In the genomic region with DNA sequence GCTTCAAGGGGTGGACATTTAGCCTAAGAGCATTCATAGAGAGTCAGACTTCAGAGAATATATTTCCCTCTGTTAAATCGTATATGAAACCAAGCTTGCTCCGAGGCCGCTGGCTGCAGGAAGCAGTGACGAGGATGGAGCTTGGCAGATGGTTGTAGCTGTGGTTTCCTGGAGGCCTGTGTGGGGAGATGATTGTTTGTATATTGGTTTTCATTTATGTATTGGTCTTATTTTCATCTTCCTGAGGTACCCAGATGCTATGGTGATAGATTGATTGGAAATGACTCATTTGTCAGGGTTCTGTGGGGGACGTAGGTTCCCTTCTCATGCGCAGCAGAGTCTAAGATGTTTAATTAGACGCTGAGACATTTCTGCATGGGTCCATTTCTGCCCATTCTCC, we compare ENCODE assay signal across 8 cellular contexts. TPM values are rescaled to one million over a fixed set of nuclear protein-coding genes. Genes with fewer than 3 reads are reported as not detected.
DNase-seq lines count a peak whose midpoint lies in the region; ATAC-seq and TF ChIP-seq lines count a peak whose summit lies in the region.

No MANE protein-coding gene starts in this region.

- H3K27ac Mint-ChIP-seq in activated T-cell treated with anti-CD3 and anti-CD28 coated beads, Interleukin-2, amount 50 U/mL, for 24 hours: peak overlapping the region; percentile 22

- TF ChIP-seq CTCF in GM06990 (IDR thresholded peaks at IDR 0.05; ENCODE audit: insufficient read depth, low read length, poor library complexity, severe bottlenecking): no peak
- TF ChIP-seq CTCF in left ventricle myocardium inferior (IDR thresholded peaks at IDR 0.05; ENCODE audit: borderline replicate concordance): no peak

- H3K4me3 ChIP-seq in GM06990 (replicated peaks; ENCODE audit: low read depth, low read length) (no peak overlapping the region), left ventricle myocardium inferior (peak overlapping the region; percentile 2)

- DNase-seq in GM06990 (ENCODE audit: extremely low read depth, insufficient read length) (peak; percentile 34), Kasumi-1 (lab: John Stamatoyannopoulos, UW) (peak; percentile 92 to 93), left ventricle myocardium inferior (no peak), superior temporal gyrus (ENCODE audit: extremely low spot score) (no peak)
- peak; percentile 55 for DNase-seq in activated T-cell treated with anti-CD3 and anti-CD28 coated beads, Interleukin-2, amount 50 U/mL, for 24 hours
- DNase-seq in stimulated activated CD8-positive, alpha-beta memory T cell treated with anti-CD3 and anti-CD28 coated beads, Interleukin-7, amount 100 ng/mL, for 4 hours (ENCODE audit: low read depth in 2 of 2): peak; percentile 44 to 49

- peaks cover 17% of the 10 kb centered on the region for H3K9me3 ChIP-seq in left ventricle myocardium inferior (replicated peaks)

- H3K36me3 Mint-ChIP-seq in activated T-cell treated with anti-CD3 and anti-CD28 coated beads, Interleukin-2, amount 50 U/mL, for 24 hours (ENCODE audit: low read depth): peaks cover 13% of the 10 kb centered on the region

- intact Hi-C loops in left ventricle myocardium inferior (cut with micrococcal nuclease): no loop called here

- no peaks in the 10 kb centered on the region for H3K9me3 Mint-ChIP-seq in activated T-cell treated with anti-CD3 and anti-CD28 coated beads, Interleukin-2, amount 50 U/mL, for 24 hours

- H3K36me3 ChIP-seq in GM06990 (ENCODE audit: control insufficient read depth, insufficient read depth, low read length) (no peaks in the 10 kb centered on the region), left ventricle myocardium inferior (peaks cover 8% of the 10 kb centered on the region)

- peaks cover 69% of the 10 kb centered on the region for H3K4me1 ChIP-seq in left ventricle myocardium inferior

- ATAC-seq in HG03039 (IDR thresholded peaks at IDR 0.05; ENCODE audit: unreplicated experiment) (no peak), HG03095 (IDR thresholded peaks at IDR 0.05; ENCODE audit: unreplicated experiment) (no peak)

- no peaks in the 10 kb centered on the region for H3K27me3 Mint-ChIP-seq in activated T-cell treated with anti-CD3 and anti-CD28 coated beads, Interleukin-2, amount 50 U/mL, for 24 hours

- peak overlapping the region; percentile 68 for H3K27ac ChIP-seq in left ventricle myocardium inferior (replicated peaks)

- peak overlapping the region; percentile 54 for H3K4me3 Mint-ChIP-seq in activated T-cell treated with anti-CD3 and anti-CD28 coated beads, Interleukin-2, amount 50 U/mL, for 24 hours

- H3K4me1 Mint-ChIP-seq in activated T-cell treated with anti-CD3 and anti-CD28 coated beads, Interleukin-2, amount 50 U/mL, for 24 hours (ENCODE audit: low read depth): peaks cover 76% of the 10 kb centered on the region

- peaks cover 6% of the 10 kb centered on the region for H3K27me3 ChIP-seq in GM06990 (replicated peaks; ENCODE audit: control insufficient read depth, insufficient read depth, low read length)
- no peaks in the 10 kb centered on the region for H3K27me3 ChIP-seq in left ventricle myocardium inferior (ENCODE audit: low read depth)

RNA-seq across cellular contexts. Expression of gene MAN1C1, which starts 26.1 kb away (rescaled TPM):
- total RNA-seq in left ventricle myocardium inferior: 18.0 TPM

Comparison
In these comparisons a context has a peak if more than half of its experiments do, and no peak if none do; other contexts are left out.
1. DNase-seq: peak in GM06990 (single experiment), Kasumi-1 (2 of 2), activated T-cell treated with anti-CD3 and anti-CD28 coated beads, Interleukin-2, amount 50 U/mL, for 24 hours (single experiment) and stimulated activated CD8-positive, alpha-beta memory T cell treated with anti-CD3 and anti-CD28 coated beads, Interleukin-7, amount 100 ng/mL, for 4 hours (2 of 2); none in left ventricle myocardium inferior (single experiment) and superior temporal gyrus (single experiment).